In the genomic region with DNA sequence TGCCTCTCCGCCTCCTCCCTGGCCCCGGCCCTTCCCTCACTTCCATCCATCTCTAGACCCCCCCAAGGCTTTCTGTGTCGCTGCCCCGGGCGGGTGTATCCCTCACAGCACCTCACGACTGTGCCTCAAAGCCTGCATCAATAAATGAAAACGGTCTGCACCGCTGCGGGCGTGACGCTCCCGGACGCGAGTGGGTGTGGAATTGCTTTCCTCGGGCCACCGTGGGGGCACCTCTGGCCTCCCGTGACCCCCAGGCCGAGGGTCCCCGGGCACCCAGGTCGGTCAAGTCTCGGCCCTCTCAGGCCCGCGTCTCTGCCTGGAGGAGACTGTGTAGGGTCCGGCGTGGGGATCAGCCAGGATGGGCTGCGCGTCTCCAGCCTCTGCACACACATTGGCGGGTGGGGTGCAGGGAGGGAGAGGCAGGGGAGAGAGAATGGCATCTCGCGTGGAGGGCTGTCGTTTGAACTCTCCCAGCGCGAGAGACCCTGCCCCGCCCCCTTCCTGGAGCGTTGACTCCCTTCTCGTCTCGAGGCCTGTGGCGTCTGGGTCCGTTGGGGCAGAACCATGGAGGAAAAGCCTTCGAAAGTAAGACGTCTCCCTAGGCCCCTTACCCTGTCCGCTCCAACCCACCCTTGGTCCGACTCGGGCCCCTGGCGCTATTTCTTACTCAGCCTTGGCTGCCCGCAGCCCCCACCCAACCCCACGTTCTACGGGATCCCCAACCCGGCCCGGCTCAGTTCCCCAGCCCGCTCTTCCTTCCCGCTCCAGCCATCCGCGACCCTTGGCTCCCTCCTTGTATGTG, we compare ENCODE assay signal across 8 cellular contexts.
DNase-seq lines count a peak whose midpoint lies in the region; ATAC-seq lines count a peak whose summit lies in the region.

A gene with protein sequence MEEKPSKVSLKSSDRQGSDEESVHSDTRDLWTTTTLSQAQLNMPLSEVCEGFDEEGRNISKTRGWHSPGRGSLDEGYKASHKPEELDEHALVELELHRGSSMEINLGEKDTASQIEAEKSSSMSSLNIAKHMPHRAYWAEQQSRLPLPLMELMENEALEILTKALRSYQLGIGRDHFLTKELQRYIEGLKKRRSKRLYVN (plus strand): TSS at position 512 of the 802 bp plus-strand sequence. CDS start 53 bp downstream, at position 565.

- peaks cover 31% of the 10 kb centered on the region for H3K27me3 Mint-ChIP-seq in activated naive CD4-positive, alpha-beta T cell treated with anti-CD3 and anti-CD28 coated beads, Interleukin-2, amount 50 U/mL, for 24 hours

- DNase-seq in NCI-H1092 treated with DMSO at 0.1 percent for 48 hours (lab: John Stamatoyannopoulos, UW) (peak; percentile 12), NCI-H1092 (lab: John Stamatoyannopoulos, UW) (no peak)
- peak; percentile 9 for DNase-seq in stimulated activated naive CD4-positive, alpha-beta T cell treated with Interleukin-2 at 50 U/mL for 16 hours (lab: John Stamatoyannopoulos, UW)
- no peak for DNase-seq in activated CD8-positive, alpha-beta memory T cell treated with anti-CD3 and anti-CD28 coated beads for 24 hours

- H3K36me3 Mint-ChIP-seq in activated naive CD4-positive, alpha-beta T cell treated with anti-CD3 and anti-CD28 coated beads, Interleukin-2, amount 50 U/mL, for 24 hours = no peaks in the 10 kb centered on the region

- peaks cover 24% of the 10 kb centered on the region for H3K4me1 Mint-ChIP-seq in activated naive CD4-positive, alpha-beta T cell treated with anti-CD3 and anti-CD28 coated beads, Interleukin-2, amount 50 U/mL, for 24 hours

- peak within 1 kb of the TSS; percentile 74 for H3K4me3 Mint-ChIP-seq in activated naive CD4-positive, alpha-beta T cell treated with anti-CD3 and anti-CD28 coated beads, Interleukin-2, amount 50 U/mL, for 24 hours

- peaks cover 2% of the 10 kb centered on the region for H3K9me3 ChIP-seq in iPS-18c (ENCODE audit: control insufficient read depth, insufficient read depth, low read length)

- no peak within 1 kb of the TSS for H3K27ac Mint-ChIP-seq in activated naive CD4-positive, alpha-beta T cell treated with anti-CD3 and anti-CD28 coated beads, Interleukin-2, amount 50 U/mL, for 24 hours

- H3K9me3 Mint-ChIP-seq in activated naive CD4-positive, alpha-beta T cell treated with anti-CD3 and anti-CD28 coated beads, Interleukin-2, amount 50 U/mL, for 24 hours = no peaks in the 10 kb centered on the region

- ATAC-seq in HG02938 (IDR thresholded peaks at IDR 0.05; ENCODE audit: unreplicated experiment) = no peak
- no peak for ATAC-seq in HG03354 (IDR thresholded peaks at IDR 0.05; ENCODE audit: poor library complexity, severe bottlenecking, unreplicated experiment)

- peak within 1 kb of the TSS; percentile 43 for H3K4me3 ChIP-seq in iPS-18c (ENCODE audit: insufficient read depth, low read depth, low read length)

Comparison
In these comparisons a context has a peak if more than half of its experiments do, and no peak if none do; other contexts are left out.
1. DNase-seq: peak in NCI-H1092 treated with DMSO at 0.1 percent for 48 hours (single experiment) and stimulated activated naive CD4-positive, alpha-beta T cell treated with Interleukin-2 at 50 U/mL for 16 hours (single experiment); none in NCI-H1092 (single experiment) and activated CD8-positive, alpha-beta memory T cell treated with anti-CD3 and anti-CD28 coated beads for 24 hours (single experiment).